In genomic region chr5:144183254-144183889, GRCh38 we compare ENCODE assay signal across 8 cellular contexts. TPM values are rescaled to one million over a fixed set of nuclear protein-coding genes. Genes with fewer than 3 reads are reported as not detected.
DNase-seq lines count a peak whose midpoint lies in the region; ATAC-seq and TF ChIP-seq lines count a peak whose summit lies in the region.

No MANE protein-coding gene starts in this region.

- intact Hi-C loops in posterior cingulate gyrus (cut with DNase I), result no loop called here

- H3K27me3 Mint-ChIP-seq in nephron (ENCODE audit: low read depth), result no peaks in the 10 kb centered on the region
- no peaks in the 10 kb centered on the region for H3K27me3 Mint-ChIP-seq in activated CD4-positive, alpha-beta T cell treated with anti-CD3 and anti-CD28 coated beads, Interleukin-2, amount 10 ng/mL, durations not matched to agents 7 days and 5 days

- H3K9me3 Mint-ChIP-seq in nephron, result no peaks in the 10 kb centered on the region
- H3K9me3 Mint-ChIP-seq in activated CD4-positive, alpha-beta T cell treated with anti-CD3 and anti-CD28 coated beads, Interleukin-2, amount 10 ng/mL, durations not matched to agents 7 days and 5 days, result peaks cover 5% of the 10 kb centered on the region

- DNase-seq in NOMO-1 treated with DMSO at 0.1 percent for 48 hours (lab: John Stamatoyannopoulos, UW; ENCODE audit: unreplicated experiment) (peak; percentile 12), NOMO-1 treated with dmso at 0.1 percent for 144 hours (lab: John Stamatoyannopoulos, UW; ENCODE audit: unreplicated experiment) (no peak), NCI-H446 (lab: John Stamatoyannopoulos, UW) (peak; percentile 20 to 48), cerebellar cortex (ENCODE audit: low spot score) (peak; percentile 33), posterior cingulate gyrus (no peak)
- no peak for DNase-seq in activated CD4-positive, alpha-beta T cell treated with anti-CD3 and anti-CD28 coated beads, Interleukin-2, amount 10 ng/mL, durations not matched to agents 7 days and 5 days

- peak; percentile 60 to 72 (median 67) for TF ChIP-seq CTCF in nephron (IDR thresholded peaks at IDR 0.05; ENCODE audit: unreplicated experiment in 3 of 3)

- CTCF ChIA-PET in activated CD4-positive, alpha-beta T cell treated with anti-CD3 and anti-CD28 coated beads, Interleukin-2, amount 10 ng/mL, durations not matched to agents 7 days and 5 days (lab: Charles Lee), result no interaction called here

- no peaks in the 10 kb centered on the region for H3K36me3 Mint-ChIP-seq in nephron (ENCODE audit: low read depth)
- H3K36me3 Mint-ChIP-seq in activated CD4-positive, alpha-beta T cell treated with anti-CD3 and anti-CD28 coated beads, Interleukin-2, amount 10 ng/mL, durations not matched to agents 7 days and 5 days (ENCODE audit: low read depth), result no peaks in the 10 kb centered on the region

- POLR2A ChIA-PET in activated CD4-positive, alpha-beta T cell treated with anti-CD3 and anti-CD28 coated beads, Interleukin-2, amount 10 ng/mL, durations not matched to agents 7 days and 5 days (lab: Charles Lee), result no interaction called here

- ATAC-seq in GM21390 (IDR thresholded peaks at IDR 0.05; ENCODE audit: unreplicated experiment), result no peak

- H3K4me3 Mint-ChIP-seq in nephron, result no peak overlapping the region
- no peak overlapping the region for H3K4me3 Mint-ChIP-seq in activated CD4-positive, alpha-beta T cell treated with anti-CD3 and anti-CD28 coated beads, Interleukin-2, amount 10 ng/mL, durations not matched to agents 7 days and 5 days

- peak overlapping the region in 1 of 3 experiments; percentile 44 for H3K27ac Mint-ChIP-seq in nephron
- no peak overlapping the region for H3K27ac Mint-ChIP-seq in activated CD4-positive, alpha-beta T cell treated with anti-CD3 and anti-CD28 coated beads, Interleukin-2, amount 10 ng/mL, durations not matched to agents 7 days and 5 days

- peaks cover 14% of the 10 kb centered on the region for H3K4me1 Mint-ChIP-seq in nephron
- H3K4me1 Mint-ChIP-seq in activated CD4-positive, alpha-beta T cell treated with anti-CD3 and anti-CD28 coated beads, Interleukin-2, amount 10 ng/mL, durations not matched to agents 7 days and 5 days, result peaks cover 42% of the 10 kb centered on the region

RNA-seq across cellular contexts. Expression of gene KCTD16, which starts 12.7 kb away (rescaled TPM):
- under 1 TPM; 0.08 to 0.15 TPM for total RNA-seq in activated CD4-positive, alpha-beta T cell treated with anti-CD3 and anti-CD28 coated beads, Interleukin-2, amount 10 ng/mL, durations not matched to agents 7 days and 5 days

RNA-seq across cellular contexts. Expression of gene YIPF5, which starts 12.9 kb away (rescaled TPM):
- total RNA-seq in activated CD4-positive, alpha-beta T cell treated with anti-CD3 and anti-CD28 coated beads, Interleukin-2, amount 10 ng/mL, durations not matched to agents 7 days and 5 days, result 10 to 100 TPM; 44.6 to 46.2 TPM

Comparison
In these comparisons a context has a peak if more than half of its experiments do, and no peak if none do; other contexts are left out.
1. DNase-seq: peak in NOMO-1 treated with DMSO at 0.1 percent for 48 hours (single experiment), NCI-H446 (2 of 2) and cerebellar cortex (single experiment); none in NOMO-1 treated with dmso at 0.1 percent for 144 hours (single experiment), posterior cingulate gyrus (0 of 10) and activated CD4-positive, alpha-beta T cell treated with anti-CD3 and anti-CD28 coated beads, Interleukin-2, amount 10 ng/mL, durations not matched to agents 7 days and 5 days (single experiment).